Comparison of ENCODE assay signal across 1 cellular context in genomic region chr16:13471036-13471435, GRCh38.
TF ChIP-seq lines count a peak whose summit lies in the region.

No MANE protein-coding gene starts in this region.

TF ChIP-seq in WTC11, 78 proteins besides CTCF, POLR2A, EP300 and RAD21 (continued from another document):
- TF ChIP-seq, protein P1, sequence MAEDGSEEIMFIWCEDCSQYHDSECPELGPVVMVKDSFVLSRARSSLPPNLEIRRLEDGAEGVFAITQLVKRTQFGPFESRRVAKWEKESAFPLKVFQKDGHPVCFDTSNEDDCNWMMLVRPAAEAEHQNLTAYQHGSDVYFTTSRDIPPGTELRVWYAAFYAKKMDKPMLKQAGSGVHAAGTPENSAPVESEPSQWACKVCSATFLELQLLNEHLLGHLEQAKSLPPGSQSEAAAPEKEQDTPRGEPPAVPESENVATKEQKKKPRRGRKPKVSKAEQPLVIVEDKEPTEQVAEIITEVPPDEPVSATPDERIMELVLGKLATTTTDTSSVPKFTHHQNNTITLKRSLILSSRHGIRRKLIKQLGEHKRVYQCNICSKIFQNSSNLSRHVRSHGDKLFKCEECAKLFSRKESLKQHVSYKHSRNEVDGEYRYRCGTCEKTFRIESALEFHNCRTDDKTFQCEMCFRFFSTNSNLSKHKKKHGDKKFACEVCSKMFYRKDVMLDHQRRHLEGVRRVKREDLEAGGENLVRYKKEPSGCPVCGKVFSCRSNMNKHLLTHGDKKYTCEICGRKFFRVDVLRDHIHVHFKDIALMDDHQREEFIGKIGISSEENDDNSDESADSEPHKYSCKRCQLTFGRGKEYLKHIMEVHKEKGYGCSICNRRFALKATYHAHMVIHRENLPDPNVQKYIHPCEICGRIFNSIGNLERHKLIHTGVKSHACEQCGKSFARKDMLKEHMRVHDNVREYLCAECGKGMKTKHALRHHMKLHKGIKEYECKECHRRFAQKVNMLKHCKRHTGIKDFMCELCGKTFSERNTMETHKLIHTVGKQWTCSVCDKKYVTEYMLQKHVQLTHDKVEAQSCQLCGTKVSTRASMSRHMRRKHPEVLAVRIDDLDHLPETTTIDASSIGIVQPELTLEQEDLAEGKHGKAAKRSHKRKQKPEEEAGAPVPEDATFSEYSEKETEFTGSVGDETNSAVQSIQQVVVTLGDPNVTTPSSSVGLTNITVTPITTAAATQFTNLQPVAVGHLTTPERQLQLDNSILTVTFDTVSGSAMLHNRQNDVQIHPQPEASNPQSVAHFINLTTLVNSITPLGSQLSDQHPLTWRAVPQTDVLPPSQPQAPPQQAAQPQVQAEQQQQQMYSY (CRISPR knock-in tag; IDR thresholded peaks at IDR 0.05): no peak
- TF ChIP-seq ZNF416 (CRISPR knock-in tag; IDR thresholded peaks at IDR 0.05) (no peak), PRRX2 (CRISPR knock-in tag; IDR thresholded peaks at IDR 0.05) (no peak), NFE2L1 (CRISPR knock-in tag; IDR thresholded peaks at IDR 0.05) (no peak), ZNF512 (CRISPR knock-in tag; IDR thresholded peaks at IDR 0.05; ENCODE audit: borderline replicate concordance) (no peak), IRF2 (CRISPR knock-in tag; IDR thresholded peaks at IDR 0.05; ENCODE audit: borderline replicate concordance, low read depth) (no peak), ATF1 (CRISPR knock-in tag; IDR thresholded peaks at IDR 0.05) (no peak)
